ENCODE assay signal across 14 cellular contexts in the genomic region with DNA sequence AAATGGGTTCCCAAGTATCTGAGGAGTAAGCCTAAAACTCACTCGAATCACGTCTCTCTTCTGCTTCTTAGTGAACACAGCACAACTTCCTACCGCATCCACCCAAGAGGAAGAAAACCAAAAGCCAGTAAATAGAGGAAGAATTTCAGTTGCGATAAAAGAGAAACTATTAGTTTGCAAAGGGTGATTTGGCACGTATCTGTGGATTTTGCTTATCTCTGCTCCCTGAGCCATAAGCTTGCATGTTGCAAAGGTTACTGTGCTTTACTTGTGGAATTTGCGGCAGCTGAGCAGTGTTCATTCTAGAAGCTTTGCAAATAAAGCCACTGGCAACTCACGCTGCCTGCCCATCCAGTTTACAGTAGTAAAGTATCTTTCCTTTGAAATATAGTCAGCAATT.
DNase-seq lines count a peak whose midpoint lies in the region; ATAC-seq, FAIRE-seq and TF ChIP-seq lines count a peak whose summit lies in the region.
"Had no signal": no experiment of that assay in that cellular context is flagged by ENCODE, and none has a peak within 500 bp of the region (broad histone marks: within the 10 kb centered on the region; RNA-seq: fewer than 3 reads in every experiment).

No MANE protein-coding gene starts in this region.

- BruUV-seq in MCF 10A (replicated peaks; lab: Mats Ljungman, UMichigan): no TSS peak

- no peaks in the 10 kb centered on the region for H3K79me1 ChIP-seq in trophoblast cell (ENCODE audit: low read length)

- no peak overlapping the region for H3K27ac Mint-ChIP-seq in MCF 10A (ENCODE audit: low read depth, unreplicated experiment)
- no peak overlapping the region for H3K27ac Mint-ChIP-seq in activated naive CD8-positive, alpha-beta T cell treated with anti-CD3 and anti-CD28 coated beads for 36 hours
- H3K27ac Mint-ChIP-seq: activated CD8-positive, alpha-beta T cell treated with anti-CD3 and anti-CD28 coated beads for 36 hours; activated naive CD4-positive, alpha-beta T cell treated with anti-CD3 and anti-CD28 coated beads, Interleukin-2, amount 50 U/mL, for 72 hours; memory B cell had no signal

- H3K36me3 ChIP-seq in trophoblast cell (ENCODE audit: control insufficient read depth in 1 of 2, insufficient read depth in 2 of 2, low read length in 2 of 2): no peaks in the 10 kb centered on the region
- H3K36me3 ChIP-seq: MG63 had no signal

- no peaks in the 10 kb centered on the region for H3K4me1 ChIP-seq in trophoblast cell (ENCODE audit: control insufficient read depth in 1 of 2, insufficient read depth in 2 of 2, low read length in 2 of 2)

- no peak for TF ChIP-seq CTCF in NB4 (IDR thresholded peaks at IDR 0.05; ENCODE audit: low read depth, low read length)
- TF ChIP-seq CTCF in fibroblast of villous mesenchyme (IDR thresholded peaks at IDR 0.05; ENCODE audit: insufficient read depth, low read depth, low read length): no peak
- no peak for TF ChIP-seq CTCF in MCF 10A (IDR thresholded peaks at IDR 0.05; ENCODE audit: unreplicated experiment)

- H3K4me2 ChIP-seq in trophoblast cell (ENCODE audit: low read length): no peak overlapping the region

- H2AK5ac ChIP-seq in trophoblast cell (ENCODE audit: low read length): no peak overlapping the region

- H2BK120ac ChIP-seq in trophoblast cell (ENCODE audit: insufficient read depth, low read length, poor library complexity): no peak overlapping the region

- no peak overlapping the region for H4K12ac ChIP-seq in trophoblast cell (ENCODE audit: low read depth, low read length)

- no peak overlapping the region for H3K23ac ChIP-seq in trophoblast cell (ENCODE audit: low read length)

- H2BK5ac ChIP-seq in trophoblast cell (ENCODE audit: low read depth, low read length, poor library complexity): no peak overlapping the region

- no peak overlapping the region for H4K91ac ChIP-seq in trophoblast cell (ENCODE audit: low read depth, low read length)

- no peak overlapping the region for H3K4me3 ChIP-seq in NB4 (ENCODE audit: low read depth, low read length)
- peak overlapping the region; percentile 37 for H3K4me3 ChIP-seq in fibroblast of villous mesenchyme (ENCODE audit: low read depth, low read length)
- no peak overlapping the region for H3K4me3 ChIP-seq in trophoblast cell (ENCODE audit: low read depth, low read length)
- H3K4me3 ChIP-seq: MG63 had no signal

- no peaks in the 10 kb centered on the region for H3K36me3 Mint-ChIP-seq in MCF 10A (ENCODE audit: insufficient read depth, unreplicated experiment)
- H3K36me3 Mint-ChIP-seq in activated naive CD8-positive, alpha-beta T cell treated with anti-CD3 and anti-CD28 coated beads for 36 hours: no peaks in the 10 kb centered on the region
- H3K36me3 Mint-ChIP-seq: activated naive CD4-positive, alpha-beta T cell treated with anti-CD3 and anti-CD28 coated beads, Interleukin-2, amount 50 U/mL, for 72 hours; memory B cell had no signal

- no peak overlapping the region for H3K4me3 Mint-ChIP-seq in MCF 10A (ENCODE audit: unreplicated experiment)
- H3K4me3 Mint-ChIP-seq in activated naive CD8-positive, alpha-beta T cell treated with anti-CD3 and anti-CD28 coated beads for 36 hours: no peak overlapping the region
- H3K4me3 Mint-ChIP-seq: activated CD8-positive, alpha-beta T cell treated with anti-CD3 and anti-CD28 coated beads for 36 hours; memory B cell had no signal

- H3K9me3 ChIP-seq in trophoblast cell (ENCODE audit: insufficient read depth, low read depth, low read length): no peaks in the 10 kb centered on the region
- H3K9me3 ChIP-seq: MG63 had no signal

- intact Hi-C loops in MCF 10A (cut with micrococcal nuclease): no loop called here

- no peak overlapping the region for H3K27ac ChIP-seq in trophoblast cell (ENCODE audit: low read depth, low read length)

- no peaks in the 10 kb centered on the region for H3K27me3 Mint-ChIP-seq in MCF 10A (ENCODE audit: insufficient read depth, unreplicated experiment)
- H3K27me3 Mint-ChIP-seq in activated naive CD8-positive, alpha-beta T cell treated with anti-CD3 and anti-CD28 coated beads for 36 hours: peaks cover 55% of the 10 kb centered on the region

- no peaks in the 10 kb centered on the region for H3K79me2 ChIP-seq in trophoblast cell (ENCODE audit: control insufficient read depth, insufficient read depth, low read length, poor library complexity)

- H4K8ac ChIP-seq in trophoblast cell (ENCODE audit: low read depth, low read length): no peak overlapping the region

- ATAC-seq in GM21786 (IDR thresholded peaks at IDR 0.05; ENCODE audit: unreplicated experiment) (no peak), GM19035 (IDR thresholded peaks at IDR 0.05; ENCODE audit: unreplicated experiment) (no peak)
- ATAC-seq: activated CD8-positive, alpha-beta T cell treated with anti-CD3 and anti-CD28 coated beads for 36 hours; activated naive CD4-positive, alpha-beta T cell treated with anti-CD3 and anti-CD28 coated beads, Interleukin-2, amount 50 U/mL, for 72 hours had no signal

- no peaks in the 10 kb centered on the region for H3K27me3 ChIP-seq in trophoblast cell (ENCODE audit: insufficient read depth, low read length)
- H3K27me3 ChIP-seq: MG63 had no signal

- POLR2A ChIA-PET in MCF 10A (lab: Yijun Ruan, JAX): no interaction called here

- no CpG with 5 or more reads among the region's 7 CpGs for WGBS in trophoblast cell (ENCODE audit: extremely low coverage, insufficient coverage, insufficient read length)

- TF ChIP-seq POLR2A in GM12892 (IDR thresholded peaks at IDR 0.05; ENCODE audit: low read depth, low read length) (no peak), NB4 (IDR thresholded peaks at IDR 0.05; ENCODE audit: extremely low read depth, insufficient read length) (no peak)

- peaks cover 11% of the 10 kb centered on the region for H3K4me1 Mint-ChIP-seq in MCF 10A (ENCODE audit: insufficient read depth, unreplicated experiment)
- H3K4me1 Mint-ChIP-seq in activated naive CD8-positive, alpha-beta T cell treated with anti-CD3 and anti-CD28 coated beads for 36 hours: peaks cover 5% of the 10 kb centered on the region

- no peak for DNase-seq in GM12892 (ENCODE audit: insufficient read length)
- peak; percentile 27 for DNase-seq in NB4 (ENCODE audit: low read depth)
- DNase-seq in fibroblast of villous mesenchyme (ENCODE audit: low read depth): peak; percentile 84
- peak; percentile 33 to 73 for DNase-seq in trophoblast cell
- no peak for DNase-seq in MCF 10A (ENCODE audit: unreplicated experiment)
- no peak for DNase-seq in activated naive CD8-positive, alpha-beta T cell treated with anti-CD3 and anti-CD28 coated beads for 36 hours
- DNase-seq: activated CD8-positive, alpha-beta T cell treated with anti-CD3 and anti-CD28 coated beads for 36 hours; CD8-positive, alpha-beta memory T cell; dermis blood vessel endothelial cell; MG63 had no signal

- no peak overlapping the region for H3K14ac ChIP-seq in trophoblast cell (ENCODE audit: low read length)

- FAIRE-seq in GM12892 (lab: Jason Lieb, UNC): peak; percentile 80

- no peak overlapping the region for H3K18ac ChIP-seq in trophoblast cell (ENCODE audit: low read length)

- no peak overlapping the region for H2AFZ ChIP-seq in trophoblast cell (ENCODE audit: insufficient read depth, low read length, poor library complexity)

- no peak overlapping the region for H3K9ac ChIP-seq in trophoblast cell (ENCODE audit: low read length)

- no peak overlapping the region for H3K4ac ChIP-seq in trophoblast cell (ENCODE audit: low read depth, low read length)

- CTCF ChIA-PET in MCF 10A (lab: Yijun Ruan, JAX): interaction anchor here (0.9 kb wide), 1 partner anchor 168 kb away, joined by 3 read pairs; no protein-coding TSS in a partner anchor

- no peaks in the 10 kb centered on the region for H3K9me3 Mint-ChIP-seq in MCF 10A (ENCODE audit: unreplicated experiment)
- H3K9me3 Mint-ChIP-seq in activated naive CD8-positive, alpha-beta T cell treated with anti-CD3 and anti-CD28 coated beads for 36 hours: no peaks in the 10 kb centered on the region
- H3K9me3 Mint-ChIP-seq: activated CD8-positive, alpha-beta T cell treated with anti-CD3 and anti-CD28 coated beads for 36 hours; activated naive CD4-positive, alpha-beta T cell treated with anti-CD3 and anti-CD28 coated beads, Interleukin-2, amount 50 U/mL, for 72 hours; CD8-positive, alpha-beta memory T cell; memory B cell had no signal

- no peak overlapping the region for H2BK12ac ChIP-seq in trophoblast cell (ENCODE audit: low read length)

Comparison
In these comparisons a context has a peak if more than half of its experiments do, and no peak if none do; other contexts are left out.
1. DNase-seq: peak in NB4 (single experiment), fibroblast of villous mesenchyme (single experiment) and trophoblast cell (2 of 2); none in GM12892 (single experiment), MCF 10A (single experiment) and activated naive CD8-positive, alpha-beta T cell treated with anti-CD3 and anti-CD28 coated beads for 36 hours (single experiment).